In the genomic region with DNA sequence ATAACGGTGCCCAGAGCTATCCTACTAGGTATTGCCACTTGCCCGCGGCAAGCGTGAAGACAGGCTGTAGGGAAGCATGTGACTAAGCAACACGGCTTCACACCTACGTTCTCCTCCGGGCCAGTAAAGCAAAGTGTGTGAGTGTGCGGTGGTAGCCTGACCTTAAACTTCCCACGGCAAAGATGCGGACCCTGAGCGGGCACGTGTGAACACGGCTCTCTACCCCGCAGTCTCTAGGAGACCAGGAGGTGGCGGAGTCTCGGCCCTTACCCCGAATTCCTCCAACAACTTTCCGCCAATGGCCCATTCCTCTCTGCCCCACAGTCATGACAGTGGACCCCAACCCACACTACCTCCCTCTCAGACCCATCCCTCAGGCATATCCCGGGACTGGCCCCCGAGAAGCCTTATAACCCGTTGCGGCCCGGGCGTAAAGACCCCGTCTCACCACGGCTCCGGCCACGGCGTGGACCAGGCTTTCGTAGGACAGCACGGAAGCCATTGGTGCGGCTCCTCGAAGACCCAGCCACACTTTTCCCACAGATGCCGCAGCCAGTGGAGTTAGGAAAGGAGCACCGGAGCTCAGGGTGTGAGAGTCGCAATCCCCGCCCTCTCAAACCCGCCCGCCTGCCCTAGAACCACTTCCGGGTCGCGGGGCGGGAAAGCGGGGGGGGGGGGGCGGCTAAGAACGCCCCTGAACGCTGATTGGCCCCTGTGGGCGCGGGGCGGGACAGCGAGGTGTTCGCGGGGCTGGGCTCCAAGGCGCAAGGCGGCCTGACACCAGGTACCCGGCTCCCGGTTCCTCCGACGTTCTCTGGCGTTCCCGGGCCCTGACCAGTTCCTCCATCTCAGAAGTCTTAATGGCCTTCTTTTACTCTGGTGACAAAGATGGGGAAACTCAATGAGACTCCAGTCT, we compare ENCODE assay signal across 1 cellular context.
TF ChIP-seq lines count a peak whose summit lies in the region.

A gene with protein sequence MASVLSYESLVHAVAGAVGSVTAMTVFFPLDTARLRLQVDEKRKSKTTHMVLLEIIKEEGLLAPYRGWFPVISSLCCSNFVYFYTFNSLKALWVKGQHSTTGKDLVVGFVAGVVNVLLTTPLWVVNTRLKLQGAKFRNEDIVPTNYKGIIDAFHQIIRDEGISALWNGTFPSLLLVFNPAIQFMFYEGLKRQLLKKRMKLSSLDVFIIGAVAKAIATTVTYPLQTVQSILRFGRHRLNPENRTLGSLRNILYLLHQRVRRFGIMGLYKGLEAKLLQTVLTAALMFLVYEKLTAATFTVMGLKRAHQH (minus strand): TSS at position 600 of the 916 bp plus-strand sequence. CDS start 98 bp downstream, at position 502.

TF ChIP-seq in HepG2, 621 proteins besides CTCF, POLR2A, EP300 and RAD21 (continued from another document and continues in another):
- no peak for TF ChIP-seq TP53 (CRISPR knock-in tag; conservative IDR thresholded peaks at IDR 0.05)
- TF ChIP-seq ZNF468 (CRISPR knock-in tag; IDR thresholded peaks at IDR 0.05): no peak
- TF ChIP-seq, protein P1, sequence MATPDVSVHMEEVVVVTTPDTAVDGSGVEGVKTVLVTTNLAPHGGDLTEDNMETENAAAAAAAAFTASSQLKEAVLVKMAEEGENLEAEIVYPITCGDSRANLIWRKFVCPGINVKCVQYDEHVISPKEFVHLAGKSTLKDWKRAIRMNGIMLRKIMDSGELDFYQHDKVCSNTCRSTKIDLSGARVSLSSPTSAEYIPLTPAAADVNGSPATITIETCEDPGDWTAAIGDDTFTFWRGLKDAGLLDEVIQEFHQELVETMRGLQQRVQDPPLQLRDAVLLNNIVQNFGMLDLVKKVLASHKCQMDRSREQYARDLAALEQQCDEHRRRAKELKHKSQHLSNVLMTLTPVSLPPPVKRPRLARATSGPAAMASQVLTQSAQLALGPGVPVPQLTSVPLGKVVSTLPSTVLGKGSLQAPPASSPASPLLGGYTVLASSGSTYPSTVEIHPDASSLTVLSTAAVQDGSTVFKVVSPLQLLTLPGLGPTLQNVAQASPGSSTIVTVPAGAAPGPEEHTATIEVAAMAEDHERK (CRISPR knock-in tag; IDR thresholded peaks at IDR 0.05; ENCODE audit: low read depth): no peak
- TF ChIP-seq, protein P2, sequence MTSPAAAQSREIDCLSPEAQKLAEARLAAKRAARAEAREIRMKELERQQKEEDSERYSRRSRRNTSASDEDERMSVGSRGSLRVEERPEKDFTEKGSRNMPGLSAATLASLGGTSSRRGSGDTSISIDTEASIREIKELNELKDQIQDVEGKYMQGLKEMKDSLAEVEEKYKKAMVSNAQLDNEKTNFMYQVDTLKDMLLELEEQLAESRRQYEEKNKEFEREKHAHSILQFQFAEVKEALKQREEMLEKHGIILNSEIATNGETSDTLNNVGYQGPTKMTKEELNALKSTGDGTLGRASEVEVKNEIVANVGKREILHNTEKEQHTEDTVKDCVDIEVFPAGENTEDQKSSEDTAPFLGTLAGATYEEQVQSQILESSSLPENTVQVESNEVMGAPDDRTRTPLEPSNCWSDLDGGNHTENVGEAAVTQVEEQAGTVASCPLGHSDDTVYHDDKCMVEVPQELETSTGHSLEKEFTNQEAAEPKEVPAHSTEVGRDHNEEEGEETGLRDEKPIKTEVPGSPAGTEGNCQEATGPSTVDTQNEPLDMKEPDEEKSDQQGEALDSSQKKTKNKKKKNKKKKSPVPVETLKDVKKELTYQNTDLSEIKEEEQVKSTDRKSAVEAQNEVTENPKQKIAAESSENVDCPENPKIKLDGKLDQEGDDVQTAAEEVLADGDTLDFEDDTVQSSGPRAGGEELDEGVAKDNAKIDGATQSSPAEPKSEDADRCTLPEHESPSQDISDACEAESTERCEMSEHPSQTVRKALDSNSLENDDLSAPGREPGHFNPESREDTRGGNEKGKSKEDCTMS (CRISPR knock-in tag; conservative IDR thresholded peaks at IDR 0.05): no peak
- no peak for TF ChIP-seq ARID2 (CRISPR knock-in tag; IDR thresholded peaks at IDR 0.05; ENCODE audit: borderline replicate concordance)
- no peak for TF ChIP-seq ZNF674 (CRISPR knock-in tag; IDR thresholded peaks at IDR 0.05; ENCODE audit: low read depth)
- TF ChIP-seq, protein P3, sequence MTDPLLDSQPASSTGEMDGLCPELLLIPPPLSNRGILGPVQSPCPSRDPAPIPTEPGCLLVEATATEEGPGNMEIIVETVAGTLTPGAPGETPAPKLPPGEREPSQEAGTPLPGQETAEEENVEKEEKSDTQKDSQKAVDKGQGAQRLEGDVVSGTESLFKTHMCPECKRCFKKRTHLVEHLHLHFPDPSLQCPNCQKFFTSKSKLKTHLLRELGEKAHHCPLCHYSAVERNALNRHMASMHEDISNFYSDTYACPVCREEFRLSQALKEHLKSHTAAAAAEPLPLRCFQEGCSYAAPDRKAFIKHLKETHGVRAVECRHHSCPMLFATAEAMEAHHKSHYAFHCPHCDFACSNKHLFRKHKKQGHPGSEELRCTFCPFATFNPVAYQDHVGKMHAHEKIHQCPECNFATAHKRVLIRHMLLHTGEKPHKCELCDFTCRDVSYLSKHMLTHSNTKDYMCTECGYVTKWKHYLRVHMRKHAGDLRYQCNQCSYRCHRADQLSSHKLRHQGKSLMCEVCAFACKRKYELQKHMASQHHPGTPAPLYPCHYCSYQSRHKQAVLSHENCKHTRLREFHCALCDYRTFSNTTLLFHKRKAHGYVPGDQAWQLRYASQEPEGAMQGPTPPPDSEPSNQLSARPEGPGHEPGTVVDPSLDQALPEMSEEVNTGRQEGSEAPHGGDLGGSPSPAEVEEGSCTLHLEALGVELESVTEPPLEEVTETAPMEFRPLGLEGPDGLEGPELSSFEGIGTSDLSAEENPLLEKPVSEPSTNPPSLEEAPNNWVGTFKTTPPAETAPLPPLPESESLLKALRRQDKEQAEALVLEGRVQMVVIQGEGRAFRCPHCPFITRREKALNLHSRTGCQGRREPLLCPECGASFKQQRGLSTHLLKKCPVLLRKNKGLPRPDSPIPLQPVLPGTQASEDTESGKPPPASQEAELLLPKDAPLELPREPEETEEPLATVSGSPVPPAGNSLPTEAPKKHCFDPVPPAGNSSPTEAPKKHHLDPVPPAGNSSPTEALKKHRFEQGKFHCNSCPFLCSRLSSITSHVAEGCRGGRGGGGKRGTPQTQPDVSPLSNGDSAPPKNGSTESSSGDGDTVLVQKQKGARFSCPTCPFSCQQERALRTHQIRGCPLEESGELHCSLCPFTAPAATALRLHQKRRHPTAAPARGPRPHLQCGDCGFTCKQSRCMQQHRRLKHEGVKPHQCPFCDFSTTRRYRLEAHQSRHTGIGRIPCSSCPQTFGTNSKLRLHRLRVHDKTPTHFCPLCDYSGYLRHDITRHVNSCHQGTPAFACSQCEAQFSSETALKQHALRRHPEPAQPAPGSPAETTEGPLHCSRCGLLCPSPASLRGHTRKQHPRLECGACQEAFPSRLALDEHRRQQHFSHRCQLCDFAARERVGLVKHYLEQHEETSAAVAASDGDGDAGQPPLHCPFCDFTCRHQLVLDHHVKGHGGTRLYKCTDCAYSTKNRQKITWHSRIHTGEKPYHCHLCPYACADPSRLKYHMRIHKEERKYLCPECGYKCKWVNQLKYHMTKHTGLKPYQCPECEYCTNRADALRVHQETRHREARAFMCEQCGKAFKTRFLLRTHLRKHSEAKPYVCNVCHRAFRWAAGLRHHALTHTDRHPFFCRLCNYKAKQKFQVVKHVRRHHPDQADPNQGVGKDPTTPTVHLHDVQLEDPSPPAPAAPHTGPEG (CRISPR knock-in tag; IDR thresholded peaks at IDR 0.05): no peak; the same call in 1 of the 2 replicates
- no peak for TF ChIP-seq PAWR (CRISPR knock-in tag; IDR thresholded peaks at IDR 0.05; ENCODE audit: borderline replicate concordance)
- peak; percentile 43; the same call in 1 of the 2 replicates for TF ChIP-seq KLF12 (CRISPR knock-in tag; IDR thresholded peaks at IDR 0.05; ENCODE audit: borderline replicate concordance)
- no peak for TF ChIP-seq JDP2 (CRISPR knock-in tag; IDR thresholded peaks at IDR 0.05; ENCODE audit: borderline replicate concordance)
- TF ChIP-seq SP1 (IDR thresholded peaks at IDR 0.05): no peak
- peak; percentile 80 for TF ChIP-seq SP1 (CRISPR knock-in tag; IDR thresholded peaks at IDR 0.05)
- no peak for TF ChIP-seq THYN1 (CRISPR knock-in tag; IDR thresholded peaks at IDR 0.05; ENCODE audit: borderline replicate concordance, low read depth)
- TF ChIP-seq NCOA5 (CRISPR knock-in tag; IDR thresholded peaks at IDR 0.05): no peak
- TF ChIP-seq PHF8 (CRISPR knock-in tag; IDR thresholded peaks at IDR 0.05): peak; percentile 89
- TF ChIP-seq, protein P4, sequence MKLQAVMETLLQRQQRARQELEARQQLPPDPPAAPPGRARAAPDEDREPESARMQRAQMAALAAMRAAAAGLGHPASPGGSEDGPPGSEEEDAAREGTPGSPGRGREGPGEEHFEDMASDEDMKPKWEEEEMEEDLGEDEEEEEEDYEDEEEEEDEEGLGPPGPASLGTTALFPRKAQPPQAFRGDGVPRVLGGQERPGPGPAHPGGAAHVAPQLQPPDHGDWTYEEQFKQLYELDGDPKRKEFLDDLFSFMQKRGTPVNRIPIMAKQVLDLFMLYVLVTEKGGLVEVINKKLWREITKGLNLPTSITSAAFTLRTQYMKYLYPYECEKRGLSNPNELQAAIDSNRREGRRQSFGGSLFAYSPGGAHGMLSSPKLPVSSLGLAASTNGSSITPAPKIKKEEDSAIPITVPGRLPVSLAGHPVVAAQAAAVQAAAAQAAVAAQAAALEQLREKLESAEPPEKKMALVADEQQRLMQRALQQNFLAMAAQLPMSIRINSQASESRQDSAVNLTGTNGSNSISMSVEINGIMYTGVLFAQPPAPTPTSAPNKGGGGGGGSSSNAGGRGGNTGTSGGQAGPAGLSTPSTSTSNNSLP (IDR thresholded peaks at IDR 0.05; ENCODE audit: low read depth, low read length): no peak
- TF ChIP-seq, protein P5, sequence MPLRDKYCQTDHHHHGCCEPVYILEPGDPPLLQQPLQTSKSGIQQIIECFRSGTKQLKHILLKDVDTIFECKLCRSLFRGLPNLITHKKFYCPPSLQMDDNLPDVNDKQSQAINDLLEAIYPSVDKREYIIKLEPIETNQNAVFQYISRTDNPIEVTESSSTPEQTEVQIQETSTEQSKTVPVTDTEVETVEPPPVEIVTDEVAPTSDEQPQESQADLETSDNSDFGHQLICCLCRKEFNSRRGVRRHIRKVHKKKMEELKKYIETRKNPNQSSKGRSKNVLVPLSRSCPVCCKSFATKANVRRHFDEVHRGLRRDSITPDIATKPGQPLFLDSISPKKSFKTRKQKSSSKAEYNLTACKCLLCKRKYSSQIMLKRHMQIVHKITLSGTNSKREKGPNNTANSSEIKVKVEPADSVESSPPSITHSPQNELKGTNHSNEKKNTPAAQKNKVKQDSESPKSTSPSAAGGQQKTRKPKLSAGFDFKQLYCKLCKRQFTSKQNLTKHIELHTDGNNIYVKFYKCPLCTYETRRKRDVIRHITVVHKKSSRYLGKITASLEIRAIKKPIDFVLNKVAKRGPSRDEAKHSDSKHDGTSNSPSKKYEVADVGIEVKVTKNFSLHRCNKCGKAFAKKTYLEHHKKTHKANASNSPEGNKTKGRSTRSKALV (CRISPR knock-in tag; IDR thresholded peaks at IDR 0.05): no peak
- TF ChIP-seq ZNF205 (CRISPR knock-in tag; IDR thresholded peaks at IDR 0.05): no peak
- TF ChIP-seq, protein P6, sequence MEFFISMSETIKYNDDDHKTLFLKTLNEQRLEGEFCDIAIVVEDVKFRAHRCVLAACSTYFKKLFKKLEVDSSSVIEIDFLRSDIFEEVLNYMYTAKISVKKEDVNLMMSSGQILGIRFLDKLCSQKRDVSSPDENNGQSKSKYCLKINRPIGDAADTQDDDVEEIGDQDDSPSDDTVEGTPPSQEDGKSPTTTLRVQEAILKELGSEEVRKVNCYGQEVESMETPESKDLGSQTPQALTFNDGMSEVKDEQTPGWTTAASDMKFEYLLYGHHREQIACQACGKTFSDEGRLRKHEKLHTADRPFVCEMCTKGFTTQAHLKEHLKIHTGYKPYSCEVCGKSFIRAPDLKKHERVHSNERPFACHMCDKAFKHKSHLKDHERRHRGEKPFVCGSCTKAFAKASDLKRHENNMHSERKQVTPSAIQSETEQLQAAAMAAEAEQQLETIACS (CRISPR knock-in tag; IDR thresholded peaks at IDR 0.05): no peak
- TF ChIP-seq HNRNPK (IDR thresholded peaks at IDR 0.05; ENCODE audit: low read depth, low read length, poor library complexity, severe bottlenecking): no peak
- 0 out of 2 replicates have a peak, but pooled peaks have one; percentile 68 for TF ChIP-seq ZNF550 (CRISPR knock-in tag; IDR thresholded peaks at IDR 0.05; ENCODE audit: borderline replicate concordance)
- TF ChIP-seq ZNF337 (CRISPR knock-in tag; IDR thresholded peaks at IDR 0.05; ENCODE audit: borderline replicate concordance, low read depth): no peak
- TF ChIP-seq TBL1XR1 (IDR thresholded peaks at IDR 0.05; ENCODE audit: borderline replicate concordance, low read length, partially characterized antibody): peak; percentile 7
- no peak for TF ChIP-seq BRCA1 (CRISPR knock-in tag; IDR thresholded peaks at IDR 0.05)
- TF ChIP-seq ZNF326 (CRISPR knock-in tag; IDR thresholded peaks at IDR 0.05; ENCODE audit: borderline replicate concordance): no peak
- TF ChIP-seq NFKBIZ (CRISPR knock-in tag; IDR thresholded peaks at IDR 0.05): 0 out of 2 replicates have a peak, but pooled peaks have one; percentile 65
- peak; percentile 25; the same call in 1 of the 2 replicates for TF ChIP-seq FOXK1 (CRISPR knock-in tag; IDR thresholded peaks at IDR 0.05; ENCODE audit: borderline replicate concordance, low read depth)
- TF ChIP-seq, protein P7, sequence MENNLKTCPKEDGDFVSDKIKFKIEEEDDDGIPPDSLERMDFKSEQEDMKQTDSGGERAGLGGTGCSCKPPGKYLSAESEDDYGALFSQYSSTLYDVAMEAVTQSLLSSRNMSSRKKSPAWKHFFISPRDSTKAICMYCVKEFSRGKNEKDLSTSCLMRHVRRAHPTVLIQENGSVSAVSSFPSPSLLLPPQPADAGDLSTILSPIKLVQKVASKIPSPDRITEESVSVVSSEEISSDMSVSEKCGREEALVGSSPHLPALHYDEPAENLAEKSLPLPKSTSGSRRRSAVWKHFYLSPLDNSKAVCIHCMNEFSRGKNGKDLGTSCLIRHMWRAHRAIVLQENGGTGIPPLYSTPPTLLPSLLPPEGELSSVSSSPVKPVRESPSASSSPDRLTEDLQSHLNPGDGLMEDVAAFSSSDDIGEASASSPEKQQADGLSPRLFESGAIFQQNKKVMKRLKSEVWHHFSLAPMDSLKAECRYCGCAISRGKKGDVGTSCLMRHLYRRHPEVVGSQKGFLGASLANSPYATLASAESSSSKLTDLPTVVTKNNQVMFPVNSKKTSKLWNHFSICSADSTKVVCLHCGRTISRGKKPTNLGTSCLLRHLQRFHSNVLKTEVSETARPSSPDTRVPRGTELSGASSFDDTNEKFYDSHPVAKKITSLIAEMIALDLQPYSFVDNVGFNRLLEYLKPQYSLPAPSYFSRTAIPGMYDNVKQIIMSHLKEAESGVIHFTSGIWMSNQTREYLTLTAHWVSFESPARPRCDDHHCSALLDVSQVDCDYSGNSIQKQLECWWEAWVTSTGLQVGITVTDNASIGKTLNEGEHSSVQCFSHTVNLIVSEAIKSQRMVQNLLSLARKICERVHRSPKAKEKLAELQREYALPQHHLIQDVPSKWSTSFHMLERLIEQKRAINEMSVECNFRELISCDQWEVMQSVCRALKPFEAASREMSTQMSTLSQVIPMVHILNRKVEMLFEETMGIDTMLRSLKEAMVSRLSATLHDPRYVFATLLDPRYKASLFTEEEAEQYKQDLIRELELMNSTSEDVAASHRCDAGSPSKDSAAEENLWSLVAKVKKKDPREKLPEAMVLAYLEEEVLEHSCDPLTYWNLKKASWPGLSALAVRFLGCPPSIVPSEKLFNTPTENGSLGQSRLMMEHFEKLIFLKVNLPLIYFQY (CRISPR knock-in tag; IDR thresholded peaks at IDR 0.05; ENCODE audit: borderline replicate concordance): no peak
- TF ChIP-seq, protein P8, sequence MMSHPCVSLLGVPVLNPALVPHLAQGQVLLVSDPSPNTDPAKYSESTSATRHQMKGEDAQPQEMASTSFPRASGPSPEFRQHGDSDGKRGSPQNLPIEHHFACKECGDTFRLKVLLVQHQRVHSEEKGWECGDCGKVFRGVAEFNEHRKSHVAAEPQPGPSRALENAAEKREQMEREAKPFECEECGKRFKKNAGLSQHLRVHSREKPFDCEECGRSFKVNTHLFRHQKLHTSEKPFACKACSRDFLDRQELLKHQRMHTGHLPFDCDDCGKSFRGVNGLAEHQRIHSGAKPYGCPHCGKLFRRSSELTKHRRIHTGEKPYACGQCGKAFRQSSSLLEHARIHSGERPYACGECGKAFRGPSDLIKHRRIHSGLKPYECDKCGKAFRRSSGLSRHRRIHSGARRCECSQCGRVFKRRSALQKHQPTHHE (CRISPR knock-in tag; IDR thresholded peaks at IDR 0.05; ENCODE audit: borderline replicate concordance): no peak
